8 cellular contexts compared by ENCODE assay signal in genomic region chr7:5423844-5424688, GRCh38. TPM values are rescaled to one million over a fixed set of nuclear protein-coding genes. Genes with fewer than 3 reads are reported as not detected.
DNase-seq lines count a peak whose midpoint lies in the region; ATAC-seq and TF ChIP-seq lines count a peak whose summit lies in the region.

No MANE protein-coding gene starts in this region.

- H3K9me2 ChIP-seq in MM.1S (replicated peaks; ENCODE audit: insufficient read depth, low read length), result no peaks in the 10 kb centered on the region

- H3K9me3 ChIP-seq in MM.1S (replicated peaks; ENCODE audit: insufficient read depth, low read length), result no peaks in the 10 kb centered on the region
- H3K9me3 ChIP-seq in ovary, result no peaks in the 10 kb centered on the region

- no peak for TF ChIP-seq CTCF in MM.1S (IDR thresholded peaks at IDR 0.05; ENCODE audit: low read length)
- TF ChIP-seq CTCF in ovary (IDR thresholded peaks at IDR 0.05), result no peak

- DNase-seq in GM04504 (ENCODE audit: low read depth), result peak; percentile 99
- DNase-seq in MM.1S, result peak; percentile 91
- peak; percentile 99 for DNase-seq in RKO (ENCODE audit: low spot score)
- peak; percentile 99 for DNase-seq in astrocyte of the hippocampus (ENCODE audit: low read depth, low spot score)
- peak; percentile 96 for DNase-seq in left ventricle myocardium superior
- DNase-seq in ovary, result peak; percentile 95 to 97 (median 97)

- ATAC-seq in left ventricle myocardium superior, result peak; percentile 29
- no peak for ATAC-seq in HG02678 (IDR thresholded peaks at IDR 0.05; ENCODE audit: unreplicated experiment)
- no peak for ATAC-seq in HG03025 (IDR thresholded peaks at IDR 0.05; ENCODE audit: low FRiP score, unreplicated experiment)

- H3K79me2 ChIP-seq in MM.1S (ENCODE audit: low read length), result peaks cover 37% of the 10 kb centered on the region

- peak overlapping the region; percentile 80 for H2AFZ ChIP-seq in MM.1S (ENCODE audit: low read length)

- no peak for TF ChIP-seq EP300 in ovary (IDR thresholded peaks at IDR 0.05)

- peaks cover 18% of the 10 kb centered on the region; the same call in 1 of the 2 replicates for H3F3A ChIP-seq in MM.1S (ENCODE audit: insufficient read depth, low read length)

- H3K27ac ChIP-seq in MM.1S (ENCODE audit: low read length), result peak overlapping the region; percentile 75; the same call in 1 of the 2 replicates
- peak overlapping the region; percentile 99 for H3K27ac ChIP-seq in ovary

- no peaks in the 10 kb centered on the region for H3K4me1 ChIP-seq in MM.1S (ENCODE audit: low read length)
- peaks cover 4% of the 10 kb centered on the region for H3K4me1 ChIP-seq in ovary (ENCODE audit: insufficient read depth)

- peaks cover 59% of the 10 kb centered on the region for H3K27me3 ChIP-seq in MM.1S (replicated peaks; ENCODE audit: insufficient read depth, low read length)
- no peaks in the 10 kb centered on the region for H3K27me3 ChIP-seq in ovary

- intact Hi-C loops in left ventricle myocardium superior (cut with micrococcal nuclease), result no loop called here
- intact Hi-C loops in ovary (cut with DNase I), result no loop called here

- H3K4me3 ChIP-seq in MM.1S (ENCODE audit: low read length), result peak overlapping the region; percentile 78
- H3K4me3 ChIP-seq in ovary, result peak overlapping the region; percentile 94

- H3K9ac ChIP-seq in MM.1S (ENCODE audit: low read length), result peak overlapping the region; percentile 78

- H4K20me1 ChIP-seq in MM.1S (ENCODE audit: insufficient read depth, low read length), result no peaks in the 10 kb centered on the region

- H3K36me3 ChIP-seq in MM.1S (replicated peaks; ENCODE audit: insufficient read depth, low read length) (no peaks in the 10 kb centered on the region), ovary (no peaks in the 10 kb centered on the region)

- H3K4me2 ChIP-seq in MM.1S (ENCODE audit: low read depth, low read length), result peak overlapping the region; percentile 98

- WGBS in ovary, 3 donors, result 0 to 1% (median 0%) methylated on average over 50 to 56 of the region's 56 CpGs

- peak; percentile 43 for TF ChIP-seq POLR2A in ovary (IDR thresholded peaks at IDR 0.05)

RNA-seq across cellular contexts. Expression of gene TNRC18, which starts 0.4 kb away (rescaled TPM):
- total RNA-seq in left ventricle myocardium superior, result 29.5 TPM
- total RNA-seq in ovary, result 100 to 1,000 TPM in 4 of 7 donors, 10 to 100 TPM in 3; 48.6 to 153 (median 105) TPM
- polyA plus RNA-seq in ovary, result 10 to 100 TPM; 60.4 to 69.8 TPM
